ENCODE assay signal across 1 cellular context in the genomic region with DNA sequence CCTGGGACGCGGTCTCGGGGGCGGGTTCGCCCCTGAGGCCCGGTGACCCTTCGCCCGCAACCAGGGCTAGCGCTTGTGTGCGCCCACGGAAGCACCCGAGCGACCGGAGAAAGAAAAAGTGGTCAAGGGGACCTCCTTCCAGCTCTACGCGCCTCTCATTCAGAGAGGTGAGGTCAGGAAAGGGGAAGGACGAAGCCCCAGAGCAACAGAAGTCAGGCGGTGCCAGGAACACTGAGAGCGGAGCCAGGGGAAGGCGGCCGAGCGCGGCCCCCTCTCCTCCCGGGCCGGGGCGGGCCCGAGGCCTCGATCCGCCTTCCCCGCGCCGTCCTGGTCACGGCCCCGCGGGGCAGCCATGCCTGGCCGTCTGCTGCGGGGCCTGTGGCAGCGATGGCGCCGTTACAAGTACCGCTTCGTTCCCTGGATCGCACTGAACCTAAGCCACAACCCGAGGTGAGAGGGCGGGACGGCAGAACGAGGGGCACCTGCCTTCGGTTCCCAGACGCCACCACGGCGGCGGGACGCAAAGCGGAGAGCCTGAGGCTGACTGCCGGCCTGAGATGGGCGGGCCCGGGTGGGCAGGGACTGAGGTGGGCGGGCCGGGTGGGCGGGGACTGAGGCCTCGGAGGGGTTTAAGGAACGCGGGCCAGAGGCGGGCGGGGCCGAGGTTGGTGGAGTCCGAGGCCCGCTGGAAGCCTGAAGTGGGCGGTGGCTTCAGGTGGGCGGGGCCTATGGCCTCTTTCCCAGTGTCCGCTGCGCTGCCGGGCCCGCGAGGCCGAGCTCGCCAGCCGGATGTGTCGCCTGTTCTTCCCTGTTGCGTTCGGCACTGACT.
TF ChIP-seq lines count a peak whose summit lies in the region.

A gene with protein sequence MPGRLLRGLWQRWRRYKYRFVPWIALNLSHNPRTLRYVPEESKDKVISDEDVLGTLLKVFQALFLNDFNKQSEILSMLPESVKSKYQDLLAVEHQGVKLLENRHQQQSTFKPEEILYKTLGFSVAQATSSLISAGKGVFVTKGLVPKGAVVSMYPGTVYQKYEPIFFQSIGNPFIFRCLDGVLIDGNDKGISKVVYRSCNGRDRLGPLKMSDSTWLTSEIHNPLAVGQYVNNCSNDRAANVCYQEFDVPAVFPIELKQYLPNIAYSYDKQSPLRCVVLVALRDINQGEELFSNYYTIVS (plus strand): TSS at position 303 of the 829 bp plus-strand sequence. CDS start 50 bp downstream, at position 353.

TF ChIP-seq in WTC11, 78 proteins besides CTCF, POLR2A, EP300 and RAD21 (continued from another document and continues in another):
- TF ChIP-seq, protein P1, sequence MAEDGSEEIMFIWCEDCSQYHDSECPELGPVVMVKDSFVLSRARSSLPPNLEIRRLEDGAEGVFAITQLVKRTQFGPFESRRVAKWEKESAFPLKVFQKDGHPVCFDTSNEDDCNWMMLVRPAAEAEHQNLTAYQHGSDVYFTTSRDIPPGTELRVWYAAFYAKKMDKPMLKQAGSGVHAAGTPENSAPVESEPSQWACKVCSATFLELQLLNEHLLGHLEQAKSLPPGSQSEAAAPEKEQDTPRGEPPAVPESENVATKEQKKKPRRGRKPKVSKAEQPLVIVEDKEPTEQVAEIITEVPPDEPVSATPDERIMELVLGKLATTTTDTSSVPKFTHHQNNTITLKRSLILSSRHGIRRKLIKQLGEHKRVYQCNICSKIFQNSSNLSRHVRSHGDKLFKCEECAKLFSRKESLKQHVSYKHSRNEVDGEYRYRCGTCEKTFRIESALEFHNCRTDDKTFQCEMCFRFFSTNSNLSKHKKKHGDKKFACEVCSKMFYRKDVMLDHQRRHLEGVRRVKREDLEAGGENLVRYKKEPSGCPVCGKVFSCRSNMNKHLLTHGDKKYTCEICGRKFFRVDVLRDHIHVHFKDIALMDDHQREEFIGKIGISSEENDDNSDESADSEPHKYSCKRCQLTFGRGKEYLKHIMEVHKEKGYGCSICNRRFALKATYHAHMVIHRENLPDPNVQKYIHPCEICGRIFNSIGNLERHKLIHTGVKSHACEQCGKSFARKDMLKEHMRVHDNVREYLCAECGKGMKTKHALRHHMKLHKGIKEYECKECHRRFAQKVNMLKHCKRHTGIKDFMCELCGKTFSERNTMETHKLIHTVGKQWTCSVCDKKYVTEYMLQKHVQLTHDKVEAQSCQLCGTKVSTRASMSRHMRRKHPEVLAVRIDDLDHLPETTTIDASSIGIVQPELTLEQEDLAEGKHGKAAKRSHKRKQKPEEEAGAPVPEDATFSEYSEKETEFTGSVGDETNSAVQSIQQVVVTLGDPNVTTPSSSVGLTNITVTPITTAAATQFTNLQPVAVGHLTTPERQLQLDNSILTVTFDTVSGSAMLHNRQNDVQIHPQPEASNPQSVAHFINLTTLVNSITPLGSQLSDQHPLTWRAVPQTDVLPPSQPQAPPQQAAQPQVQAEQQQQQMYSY (CRISPR knock-in tag; IDR thresholded peaks at IDR 0.05), result no peak
- TF ChIP-seq, protein P2, sequence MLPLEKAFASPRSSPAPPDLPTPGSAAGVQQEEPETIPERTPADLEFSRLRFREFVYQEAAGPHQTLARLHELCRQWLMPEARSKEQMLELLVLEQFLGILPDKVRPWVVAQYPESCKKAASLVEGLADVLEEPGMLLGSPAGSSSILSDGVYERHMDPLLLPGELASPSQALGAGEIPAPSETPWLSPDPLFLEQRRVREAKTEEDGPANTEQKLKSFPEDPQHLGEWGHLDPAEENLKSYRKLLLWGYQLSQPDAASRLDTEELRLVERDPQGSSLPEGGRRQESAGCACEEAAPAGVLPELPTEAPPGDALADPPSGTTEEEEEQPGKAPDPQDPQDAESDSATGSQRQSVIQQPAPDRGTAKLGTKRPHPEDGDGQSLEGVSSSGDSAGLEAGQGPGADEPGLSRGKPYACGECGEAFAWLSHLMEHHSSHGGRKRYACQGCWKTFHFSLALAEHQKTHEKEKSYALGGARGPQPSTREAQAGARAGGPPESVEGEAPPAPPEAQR (CRISPR knock-in tag; IDR thresholded peaks at IDR 0.05), result no peak
- 0 out of 2 replicates have a peak, but pooled peaks have one; percentile 27 for TF ChIP-seq FOXP1 (CRISPR knock-in tag; IDR thresholded peaks at IDR 0.05; ENCODE audit: borderline replicate concordance)
- no peak for TF ChIP-seq SOX15 (CRISPR knock-in tag; IDR thresholded peaks at IDR 0.05)
- TF ChIP-seq TP53 (CRISPR knock-in tag; IDR thresholded peaks at IDR 0.05), result peak; percentile 38; the same call in 1 of the 2 replicates
- TF ChIP-seq, protein P3, sequence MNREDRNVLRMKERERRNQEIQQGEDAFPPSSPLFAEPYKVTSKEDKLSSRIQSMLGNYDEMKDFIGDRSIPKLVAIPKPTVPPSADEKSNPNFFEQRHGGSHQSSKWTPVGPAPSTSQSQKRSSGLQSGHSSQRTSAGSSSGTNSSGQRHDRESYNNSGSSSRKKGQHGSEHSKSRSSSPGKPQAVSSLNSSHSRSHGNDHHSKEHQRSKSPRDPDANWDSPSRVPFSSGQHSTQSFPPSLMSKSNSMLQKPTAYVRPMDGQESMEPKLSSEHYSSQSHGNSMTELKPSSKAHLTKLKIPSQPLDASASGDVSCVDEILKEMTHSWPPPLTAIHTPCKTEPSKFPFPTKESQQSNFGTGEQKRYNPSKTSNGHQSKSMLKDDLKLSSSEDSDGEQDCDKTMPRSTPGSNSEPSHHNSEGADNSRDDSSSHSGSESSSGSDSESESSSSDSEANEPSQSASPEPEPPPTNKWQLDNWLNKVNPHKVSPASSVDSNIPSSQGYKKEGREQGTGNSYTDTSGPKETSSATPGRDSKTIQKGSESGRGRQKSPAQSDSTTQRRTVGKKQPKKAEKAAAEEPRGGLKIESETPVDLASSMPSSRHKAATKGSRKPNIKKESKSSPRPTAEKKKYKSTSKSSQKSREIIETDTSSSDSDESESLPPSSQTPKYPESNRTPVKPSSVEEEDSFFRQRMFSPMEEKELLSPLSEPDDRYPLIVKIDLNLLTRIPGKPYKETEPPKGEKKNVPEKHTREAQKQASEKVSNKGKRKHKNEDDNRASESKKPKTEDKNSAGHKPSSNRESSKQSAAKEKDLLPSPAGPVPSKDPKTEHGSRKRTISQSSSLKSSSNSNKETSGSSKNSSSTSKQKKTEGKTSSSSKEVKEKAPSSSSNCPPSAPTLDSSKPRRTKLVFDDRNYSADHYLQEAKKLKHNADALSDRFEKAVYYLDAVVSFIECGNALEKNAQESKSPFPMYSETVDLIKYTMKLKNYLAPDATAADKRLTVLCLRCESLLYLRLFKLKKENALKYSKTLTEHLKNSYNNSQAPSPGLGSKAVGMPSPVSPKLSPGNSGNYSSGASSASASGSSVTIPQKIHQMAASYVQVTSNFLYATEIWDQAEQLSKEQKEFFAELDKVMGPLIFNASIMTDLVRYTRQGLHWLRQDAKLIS (CRISPR knock-in tag; IDR thresholded peaks at IDR 0.05; ENCODE audit: borderline replicate concordance), result no peak
- TF ChIP-seq ZNF317 (CRISPR knock-in tag; IDR thresholded peaks at IDR 0.05; ENCODE audit: borderline replicate concordance, low read depth), result no peak
- TF ChIP-seq, protein P4, sequence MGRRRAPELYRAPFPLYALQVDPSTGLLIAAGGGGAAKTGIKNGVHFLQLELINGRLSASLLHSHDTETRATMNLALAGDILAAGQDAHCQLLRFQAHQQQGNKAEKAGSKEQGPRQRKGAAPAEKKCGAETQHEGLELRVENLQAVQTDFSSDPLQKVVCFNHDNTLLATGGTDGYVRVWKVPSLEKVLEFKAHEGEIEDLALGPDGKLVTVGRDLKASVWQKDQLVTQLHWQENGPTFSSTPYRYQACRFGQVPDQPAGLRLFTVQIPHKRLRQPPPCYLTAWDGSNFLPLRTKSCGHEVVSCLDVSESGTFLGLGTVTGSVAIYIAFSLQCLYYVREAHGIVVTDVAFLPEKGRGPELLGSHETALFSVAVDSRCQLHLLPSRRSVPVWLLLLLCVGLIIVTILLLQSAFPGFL (CRISPR knock-in tag; IDR thresholded peaks at IDR 0.05; ENCODE audit: borderline replicate concordance), result no peak
- TF ChIP-seq KAT7 (CRISPR knock-in tag; IDR thresholded peaks at IDR 0.05; ENCODE audit: borderline replicate concordance), result 0 out of 2 replicates have a peak, but pooled peaks have one; percentile 72
- TF ChIP-seq CREM (CRISPR knock-in tag; IDR thresholded peaks at IDR 0.05), result no peak
- no peak for TF ChIP-seq RELA (CRISPR knock-in tag; IDR thresholded peaks at IDR 0.05; ENCODE audit: borderline replicate concordance)
- TF ChIP-seq, protein P5, sequence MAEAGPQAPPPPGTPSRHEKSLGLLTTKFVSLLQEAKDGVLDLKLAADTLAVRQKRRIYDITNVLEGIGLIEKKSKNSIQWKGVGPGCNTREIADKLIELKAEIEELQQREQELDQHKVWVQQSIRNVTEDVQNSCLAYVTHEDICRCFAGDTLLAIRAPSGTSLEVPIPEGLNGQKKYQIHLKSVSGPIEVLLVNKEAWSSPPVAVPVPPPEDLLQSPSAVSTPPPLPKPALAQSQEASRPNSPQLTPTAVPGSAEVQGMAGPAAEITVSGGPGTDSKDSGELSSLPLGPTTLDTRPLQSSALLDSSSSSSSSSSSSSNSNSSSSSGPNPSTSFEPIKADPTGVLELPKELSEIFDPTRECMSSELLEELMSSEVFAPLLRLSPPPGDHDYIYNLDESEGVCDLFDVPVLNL (CRISPR knock-in tag; IDR thresholded peaks at IDR 0.05; ENCODE audit: borderline replicate concordance, low read depth), result no peak
- TF ChIP-seq, protein P6, sequence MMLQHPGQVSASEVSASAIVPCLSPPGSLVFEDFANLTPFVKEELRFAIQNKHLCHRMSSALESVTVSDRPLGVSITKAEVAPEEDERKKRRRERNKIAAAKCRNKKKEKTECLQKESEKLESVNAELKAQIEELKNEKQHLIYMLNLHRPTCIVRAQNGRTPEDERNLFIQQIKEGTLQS (CRISPR knock-in tag; conservative IDR thresholded peaks at IDR 0.05), result no peak
- TF ChIP-seq FOXK1 (CRISPR knock-in tag; IDR thresholded peaks at IDR 0.05), result peak; percentile 63; the same call in 1 of the 2 replicates
- TF ChIP-seq, protein P7, sequence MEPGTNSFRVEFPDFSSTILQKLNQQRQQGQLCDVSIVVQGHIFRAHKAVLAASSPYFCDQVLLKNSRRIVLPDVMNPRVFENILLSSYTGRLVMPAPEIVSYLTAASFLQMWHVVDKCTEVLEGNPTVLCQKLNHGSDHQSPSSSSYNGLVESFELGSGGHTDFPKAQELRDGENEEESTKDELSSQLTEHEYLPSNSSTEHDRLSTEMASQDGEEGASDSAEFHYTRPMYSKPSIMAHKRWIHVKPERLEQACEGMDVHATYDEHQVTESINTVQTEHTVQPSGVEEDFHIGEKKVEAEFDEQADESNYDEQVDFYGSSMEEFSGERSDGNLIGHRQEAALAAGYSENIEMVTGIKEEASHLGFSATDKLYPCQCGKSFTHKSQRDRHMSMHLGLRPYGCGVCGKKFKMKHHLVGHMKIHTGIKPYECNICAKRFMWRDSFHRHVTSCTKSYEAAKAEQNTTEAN (CRISPR knock-in tag; IDR thresholded peaks at IDR 0.05), result no peak
- TF ChIP-seq HMGA2 (CRISPR knock-in tag; IDR thresholded peaks at IDR 0.05), result no peak
- peak; percentile 73; the same call in 1 of the 2 replicates for TF ChIP-seq CBFB (CRISPR knock-in tag; IDR thresholded peaks at IDR 0.05; ENCODE audit: low read depth)
- TF ChIP-seq MXD4 (CRISPR knock-in tag; IDR thresholded peaks at IDR 0.05; ENCODE audit: borderline replicate concordance), result no peak
- no peak for TF ChIP-seq ZNF219 (CRISPR knock-in tag; IDR thresholded peaks at IDR 0.05; ENCODE audit: borderline replicate concordance)
- TF ChIP-seq FOXJ3 (CRISPR knock-in tag; IDR thresholded peaks at IDR 0.05; ENCODE audit: borderline replicate concordance), result no peak
- peak; percentile 59; the same call in 1 of the 2 replicates for TF ChIP-seq ZBTB21 (CRISPR knock-in tag; IDR thresholded peaks at IDR 0.05; ENCODE audit: borderline replicate concordance)
- no peak for TF ChIP-seq NFE2L1 (CRISPR knock-in tag; IDR thresholded peaks at IDR 0.05)
- TF ChIP-seq NR2C2 (CRISPR knock-in tag; IDR thresholded peaks at IDR 0.05), result no peak
- TF ChIP-seq TEAD4 (CRISPR knock-in tag; IDR thresholded peaks at IDR 0.05), result no peak
- TF ChIP-seq, protein P8, sequence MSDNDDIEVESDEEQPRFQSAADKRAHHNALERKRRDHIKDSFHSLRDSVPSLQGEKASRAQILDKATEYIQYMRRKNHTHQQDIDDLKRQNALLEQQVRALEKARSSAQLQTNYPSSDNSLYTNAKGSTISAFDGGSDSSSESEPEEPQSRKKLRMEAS (CRISPR knock-in tag; IDR thresholded peaks at IDR 0.05), result no peak; the same call in 1 of the 2 replicates
- TF ChIP-seq NR1H2 (CRISPR knock-in tag; IDR thresholded peaks at IDR 0.05), result no peak
- no peak for TF ChIP-seq IRF2 (CRISPR knock-in tag; IDR thresholded peaks at IDR 0.05; ENCODE audit: borderline replicate concordance, low read depth)
- peak; percentile 80; the same call in 1 of the 2 replicates for TF ChIP-seq NR3C1 (CRISPR knock-in tag; conservative IDR thresholded peaks at IDR 0.05; ENCODE audit: low read depth)
- TF ChIP-seq SP1 (CRISPR knock-in tag; conservative IDR thresholded peaks at IDR 0.05), result peak; percentile 74
- TF ChIP-seq, protein P9, sequence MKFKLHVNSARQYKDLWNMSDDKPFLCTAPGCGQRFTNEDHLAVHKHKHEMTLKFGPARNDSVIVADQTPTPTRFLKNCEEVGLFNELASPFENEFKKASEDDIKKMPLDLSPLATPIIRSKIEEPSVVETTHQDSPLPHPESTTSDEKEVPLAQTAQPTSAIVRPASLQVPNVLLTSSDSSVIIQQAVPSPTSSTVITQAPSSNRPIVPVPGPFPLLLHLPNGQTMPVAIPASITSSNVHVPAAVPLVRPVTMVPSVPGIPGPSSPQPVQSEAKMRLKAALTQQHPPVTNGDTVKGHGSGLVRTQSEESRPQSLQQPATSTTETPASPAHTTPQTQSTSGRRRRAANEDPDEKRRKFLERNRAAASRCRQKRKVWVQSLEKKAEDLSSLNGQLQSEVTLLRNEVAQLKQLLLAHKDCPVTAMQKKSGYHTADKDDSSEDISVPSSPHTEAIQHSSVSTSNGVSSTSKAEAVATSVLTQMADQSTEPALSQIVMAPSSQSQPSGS (CRISPR knock-in tag; IDR thresholded peaks at IDR 0.05; ENCODE audit: borderline replicate concordance, low read depth), result no peak
- TF ChIP-seq, protein P10, sequence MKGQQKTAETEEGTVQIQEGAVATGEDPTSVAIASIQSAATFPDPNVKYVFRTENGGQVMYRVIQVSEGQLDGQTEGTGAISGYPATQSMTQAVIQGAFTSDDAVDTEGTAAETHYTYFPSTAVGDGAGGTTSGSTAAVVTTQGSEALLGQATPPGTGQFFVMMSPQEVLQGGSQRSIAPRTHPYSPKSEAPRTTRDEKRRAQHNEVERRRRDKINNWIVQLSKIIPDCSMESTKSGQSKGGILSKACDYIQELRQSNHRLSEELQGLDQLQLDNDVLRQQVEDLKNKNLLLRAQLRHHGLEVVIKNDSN (CRISPR knock-in tag; IDR thresholded peaks at IDR 0.05), result 0 out of 2 replicates have a peak, but pooled peaks have one; percentile 57
- TF ChIP-seq, protein P11, sequence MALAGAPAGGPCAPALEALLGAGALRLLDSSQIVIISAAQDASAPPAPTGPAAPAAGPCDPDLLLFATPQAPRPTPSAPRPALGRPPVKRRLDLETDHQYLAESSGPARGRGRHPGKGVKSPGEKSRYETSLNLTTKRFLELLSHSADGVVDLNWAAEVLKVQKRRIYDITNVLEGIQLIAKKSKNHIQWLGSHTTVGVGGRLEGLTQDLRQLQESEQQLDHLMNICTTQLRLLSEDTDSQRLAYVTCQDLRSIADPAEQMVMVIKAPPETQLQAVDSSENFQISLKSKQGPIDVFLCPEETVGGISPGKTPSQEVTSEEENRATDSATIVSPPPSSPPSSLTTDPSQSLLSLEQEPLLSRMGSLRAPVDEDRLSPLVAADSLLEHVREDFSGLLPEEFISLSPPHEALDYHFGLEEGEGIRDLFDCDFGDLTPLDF (CRISPR knock-in tag; IDR thresholded peaks at IDR 0.05), result no peak
- TF ChIP-seq ZNF232 (CRISPR knock-in tag; IDR thresholded peaks at IDR 0.05), result peak; percentile 60; the same call in 1 of the 2 replicates
- TF ChIP-seq, protein P12, sequence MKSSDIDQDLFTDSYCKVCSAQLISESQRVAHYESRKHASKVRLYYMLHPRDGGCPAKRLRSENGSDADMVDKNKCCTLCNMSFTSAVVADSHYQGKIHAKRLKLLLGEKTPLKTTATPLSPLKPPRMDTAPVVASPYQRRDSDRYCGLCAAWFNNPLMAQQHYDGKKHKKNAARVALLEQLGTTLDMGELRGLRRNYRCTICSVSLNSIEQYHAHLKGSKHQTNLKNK (CRISPR knock-in tag; IDR thresholded peaks at IDR 0.05), result no peak
- TF ChIP-seq GRHL2 (CRISPR knock-in tag; IDR thresholded peaks at IDR 0.05; ENCODE audit: insufficient replicate concordance, severe bottlenecking), result no peak
